ENCODE assay signal across 11 cellular contexts in the genomic region with DNA sequence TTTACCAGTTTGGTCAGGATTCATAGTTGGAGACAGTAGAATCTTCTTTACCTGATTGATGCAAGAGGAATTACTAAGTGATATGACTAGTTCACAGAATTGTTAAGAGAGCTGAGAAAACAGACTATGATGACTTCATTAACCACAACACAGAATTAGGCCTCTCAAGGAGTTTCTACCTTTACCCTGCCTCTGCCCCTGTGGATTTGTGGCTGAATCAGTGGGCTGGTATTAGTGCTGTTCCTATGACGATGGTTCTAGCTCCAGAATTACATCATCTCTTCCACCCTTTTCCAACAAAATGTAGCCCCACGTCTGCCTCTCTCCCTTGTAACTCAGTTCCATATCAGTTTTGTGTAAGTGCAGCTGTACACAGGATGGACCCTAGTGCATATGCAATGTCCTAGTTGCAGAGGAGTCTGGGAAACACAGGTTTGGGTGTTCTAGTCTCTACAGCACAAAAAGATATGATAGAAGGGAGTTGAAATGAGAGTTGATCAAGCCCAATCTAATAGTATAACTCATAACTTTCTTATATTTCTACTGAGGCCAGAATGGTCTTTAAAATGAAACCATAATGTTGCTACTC.
DNase-seq lines count a peak whose midpoint lies in the region; ATAC-seq and TF ChIP-seq lines count a peak whose summit lies in the region.
"Had no signal": no experiment of that assay in that cellular context is flagged by ENCODE, and none has a peak within 500 bp of the region (broad histone marks: within the 10 kb centered on the region; RNA-seq: fewer than 3 reads in every experiment).

No MANE protein-coding gene starts in this region.

- BruUV-seq in mammary epithelial cell (replicated peaks; lab: Mats Ljungman, UMichigan), result no TSS peak

- no peak overlapping the region for H2AFZ ChIP-seq in mammary epithelial cell (ENCODE audit: low read depth, low read length)

- H3K27me3 ChIP-seq in mammary epithelial cell (ENCODE audit: insufficient read depth, low read length) (no peaks in the 10 kb centered on the region), WERI-Rb-1 (ENCODE audit: insufficient read depth, low read depth, severe bottlenecking) (no peaks in the 10 kb centered on the region)

- H3K27ac Mint-ChIP-seq in activated T-helper 2 cell treated with anti-CD3 and anti-CD28 coated beads, Interferon-gamma antibody, Interleukin-2, Interleukin-4, amounts not matched to agents 10 μg/mL and 5 μg/mL and 100 μg/mL, durations not matched to agents 14 hours and 24 hours and 36 hours, result no peak overlapping the region
- H3K27ac Mint-ChIP-seq: natural killer cell treated with Interleukin-12 subunit alpha and Interleukin-12 subunit beta and Interleukin-15 and Interleukin-18, amount 100 ng/mL, for 72 hours had no signal

- no peaks in the 10 kb centered on the region for H3K9me3 Mint-ChIP-seq in activated T-helper 2 cell treated with anti-CD3 and anti-CD28 coated beads, Interferon-gamma antibody, Interleukin-2, Interleukin-4, amounts not matched to agents 10 μg/mL and 5 μg/mL and 100 μg/mL, durations not matched to agents 14 hours and 24 hours and 36 hours
- H3K9me3 Mint-ChIP-seq: natural killer cell treated with Interleukin-12 subunit alpha and Interleukin-12 subunit beta and Interleukin-15 and Interleukin-18, amount 100 ng/mL, for 72 hours had no signal

- H3K36me3 Mint-ChIP-seq in activated T-helper 2 cell treated with anti-CD3 and anti-CD28 coated beads, Interferon-gamma antibody, Interleukin-2, Interleukin-4, amounts not matched to agents 10 μg/mL and 5 μg/mL and 100 μg/mL, durations not matched to agents 14 hours and 24 hours and 36 hours (ENCODE audit: low read depth), result no peaks in the 10 kb centered on the region
- H3K36me3 Mint-ChIP-seq: natural killer cell treated with Interleukin-12 subunit alpha and Interleukin-12 subunit beta and Interleukin-15 and Interleukin-18, amount 100 ng/mL, for 72 hours had no signal

- in situ Hi-C loops in mammary epithelial cell (cut with MboI; ENCODE audit: low sequenced_read_pairs in 2 of 2), result no loop called here

- no peak overlapping the region for H3K4me3 Mint-ChIP-seq in activated T-helper 2 cell treated with anti-CD3 and anti-CD28 coated beads, Interferon-gamma antibody, Interleukin-2, Interleukin-4, amounts not matched to agents 10 μg/mL and 5 μg/mL and 100 μg/mL, durations not matched to agents 14 hours and 24 hours and 36 hours (ENCODE audit: low read depth)
- H3K4me3 Mint-ChIP-seq: natural killer cell treated with Interleukin-12 subunit alpha and Interleukin-12 subunit beta and Interleukin-15 and Interleukin-18, amount 100 ng/mL, for 72 hours had no signal

- CTCF ChIA-PET in mammary epithelial cell (lab: Charles Lee; ENCODE audit: low non-redundant PET), result interaction anchor here (0.6 kb wide), 1 partner anchor 221 kb away, joined by 4 read pairs; no protein-coding TSS in a partner anchor

- 15% methylated on average over 2 of the region's 2 CpGs for WGBS in mammary epithelial cell (ENCODE audit: low coverage, missing lambda C conversion rate)

- H3K27ac ChIP-seq in mammary epithelial cell (ENCODE audit: insufficient read depth, low read depth, low read length) (no peak overlapping the region), coronary artery (no peak overlapping the region), WERI-Rb-1 (no peak overlapping the region)

- intact Hi-C loops in mammary epithelial cell (cut with micrococcal nuclease), result no loop called here
- intact Hi-C loops in activated T-helper 2 cell treated with anti-CD3 and anti-CD28 coated beads, Interferon-gamma antibody, Interleukin-2, Interleukin-4, amounts not matched to agents 10 μg/mL and 5 μg/mL and 100 μg/mL, durations not matched to agents 14 hours and 24 hours and 36 hours (cut with micrococcal nuclease), result no loop called here

- peaks cover 8% of the 10 kb centered on the region for H3K4me1 ChIP-seq in mammary epithelial cell (ENCODE audit: insufficient read depth, low read length)

- H3K36me3 ChIP-seq in mammary epithelial cell (ENCODE audit: insufficient read depth, low read length) (no peaks in the 10 kb centered on the region), WERI-Rb-1 (no peaks in the 10 kb centered on the region)

- peak; percentile 42 for DNase-seq in ELR (ENCODE audit: low read depth)
- peak; percentile 91 for DNase-seq in mammary epithelial cell
- DNase-seq in coronary artery (ENCODE audit: low spot score), result no peak
- DNase-seq in central memory CD4-positive, alpha-beta T cell, result no peak
- no peak for DNase-seq in activated T-helper 2 cell treated with anti-CD3 and anti-CD28 coated beads, Interferon-gamma antibody, Interleukin-2, Interleukin-4, amounts not matched to agents 10 μg/mL and 5 μg/mL and 100 μg/mL, durations not matched to agents 14 hours and 24 hours and 36 hours (ENCODE audit: low spot score)
- DNase-seq in WERI-Rb-1, result no peak
- DNase-seq: head of caudate nucleus, NCI-H187 had no signal

- no peaks in the 10 kb centered on the region for H4K20me1 ChIP-seq in mammary epithelial cell (ENCODE audit: insufficient read depth, low read length)

- no peaks in the 10 kb centered on the region for H3K79me2 ChIP-seq in mammary epithelial cell (ENCODE audit: insufficient read depth, low read length)

- no peaks in the 10 kb centered on the region for H3K4me1 Mint-ChIP-seq in activated T-helper 2 cell treated with anti-CD3 and anti-CD28 coated beads, Interferon-gamma antibody, Interleukin-2, Interleukin-4, amounts not matched to agents 10 μg/mL and 5 μg/mL and 100 μg/mL, durations not matched to agents 14 hours and 24 hours and 36 hours (ENCODE audit: low read depth)

- H3K4me2 ChIP-seq in mammary epithelial cell (ENCODE audit: insufficient read depth, low read depth, low read length), result no peak overlapping the region

- TF ChIP-seq CTCF in mammary epithelial cell (conservative IDR thresholded peaks at IDR 0.05 in 1 of 2, IDR thresholded peaks at IDR 0.05 in 1 of 2; ENCODE audit: extremely low read depth in 1 of 2, insufficient read depth in 1 of 2, low read depth in 1 of 2, low read length in 2 of 2) (no peak), coronary artery (IDR thresholded peaks at IDR 0.05) (no peak), WERI-Rb-1 (IDR thresholded peaks at IDR 0.05; ENCODE audit: low read depth, low read length) (no peak)

- ATAC-seq in GM19351 (IDR thresholded peaks at IDR 0.05; ENCODE audit: unreplicated experiment) (peak; percentile 98), HG03159 (IDR thresholded peaks at IDR 0.05; ENCODE audit: unreplicated experiment) (peak; percentile 67)

- no peak overlapping the region for H3K9ac ChIP-seq in mammary epithelial cell (ENCODE audit: insufficient read depth, low read length)

- H3K9me3 ChIP-seq in mammary epithelial cell (replicated peaks; ENCODE audit: insufficient read depth, low read length) (no peaks in the 10 kb centered on the region), WERI-Rb-1 (ENCODE audit: severe bottlenecking) (no peaks in the 10 kb centered on the region)

- H3K4me3 ChIP-seq in mammary epithelial cell (replicated peaks in 1 of 3; ENCODE audit: insufficient read depth in 1 of 3, low read depth in 2 of 3, low read length in 3 of 3), result no peak overlapping the region
- no peak overlapping the region for H3K4me3 ChIP-seq in coronary artery
- no peak overlapping the region for H3K4me3 ChIP-seq in WERI-Rb-1 (ENCODE audit: low read depth, low read length)

- dilution Hi-C loops in mammary epithelial cell (cut with HindIII; ENCODE audit: low sequenced_read_pairs), result no loop called here

- H3K27me3 Mint-ChIP-seq in activated T-helper 2 cell treated with anti-CD3 and anti-CD28 coated beads, Interferon-gamma antibody, Interleukin-2, Interleukin-4, amounts not matched to agents 10 μg/mL and 5 μg/mL and 100 μg/mL, durations not matched to agents 14 hours and 24 hours and 36 hours (ENCODE audit: low read depth), result peaks cover 22% of the 10 kb centered on the region

Comparison
In these comparisons a context has a peak if more than half of its experiments do, and no peak if none do; other contexts are left out.
1. DNase-seq: peak in ELR (single experiment) and mammary epithelial cell (single experiment); none in coronary artery (single experiment), central memory CD4-positive, alpha-beta T cell (single experiment), activated T-helper 2 cell treated with anti-CD3 and anti-CD28 coated beads, Interferon-gamma antibody, Interleukin-2, Interleukin-4, amounts not matched to agents 10 μg/mL and 5 μg/mL and 100 μg/mL, durations not matched to agents 14 hours and 24 hours and 36 hours (single experiment) and WERI-Rb-1 (single experiment).